1 cellular context compared by ENCODE assay signal in the genomic region with DNA sequence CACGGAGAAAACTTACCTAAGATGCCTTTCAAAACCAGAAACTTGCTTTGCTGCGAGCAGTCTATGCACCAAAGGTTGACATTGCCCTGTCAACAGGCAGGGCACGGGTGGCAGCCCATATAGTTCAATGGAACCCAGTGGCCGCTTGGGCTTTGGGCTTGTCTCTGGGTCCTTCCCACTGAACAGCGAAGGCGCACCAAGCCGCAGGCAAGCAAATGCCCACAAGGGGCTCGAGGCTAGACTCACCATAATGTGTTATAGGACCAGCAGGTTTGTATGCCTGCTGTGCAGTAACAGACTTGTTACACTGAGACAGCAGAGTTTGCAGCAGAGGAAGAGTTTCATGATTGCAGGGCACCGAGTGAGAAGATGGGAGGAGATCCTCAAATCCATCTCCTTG.
TF ChIP-seq lines count a peak whose summit lies in the region.

No MANE protein-coding gene starts in this region.

TF ChIP-seq in K562, 482 proteins besides CTCF, POLR2A, EP300 and RAD21 (continued from another document):
- TF ChIP-seq ZC3H11A (IDR thresholded peaks at IDR 0.05; ENCODE audit: low read depth, low read length) (no peak), SAFB2 (IDR thresholded peaks at IDR 0.05; ENCODE audit: borderline replicate concordance, low read depth, low read length, severe bottlenecking) (no peak)
